In genomic region chrX:67347145-67347544, GRCh38 we compare ENCODE assay signal across 27 cellular contexts.
"Had no signal": no experiment of that assay in that cellular context is flagged by ENCODE, and none has a peak within 500 bp of the region (broad histone marks: within the 10 kb centered on the region; RNA-seq: fewer than 3 reads in every experiment).

No MANE protein-coding gene starts in this region.

- H2AFZ ChIP-seq: hepatocyte had no signal

- H3K4me3 ChIP-seq: colonic mucosa, esophagus squamous epithelium, gastrocnemius medialis, heart right ventricle, hepatocyte, left ventricle myocardium inferior, lower lobe of right lung, mucosa of descending colon had no signal

- H3K79me2 ChIP-seq: hepatocyte had no signal

- H3K27ac ChIP-seq: colonic mucosa, epithelial cell of prostate, esophagus squamous epithelium, gastrocnemius medialis, heart right ventricle, hepatocyte, left ventricle myocardium inferior, lower lobe of right lung had no signal

- ATAC-seq: effector memory CD8-positive, alpha-beta T cell; esophagus mucosa; gastrocnemius medialis; heart right ventricle; left cardiac atrium; mucosa of descending colon; naive thymus-derived CD8-positive, alpha-beta T cell had no signal

- DNase-seq: colonic mucosa; cortex of kidney; effector CD8-positive, alpha-beta T cell; effector memory CD8-positive, alpha-beta T cell; endodermal cell; erythroblast; esophagus squamous epithelium; foreskin fibroblast; foreskin melanocyte; gastrocnemius medialis; glutamatergic neuron; head of caudate nucleus; heart right ventricle; hypothalamus; left cardiac atrium; left ventricle myocardium inferior; lower lobe of right lung; mesenchymal stem cell; mucosa of descending colon; naive B cell; naive thymus-derived CD8-positive, alpha-beta T cell had no signal

- H3K4me1 ChIP-seq: colonic mucosa, esophagus squamous epithelium, gastrocnemius medialis, heart right ventricle, left ventricle myocardium inferior, lower lobe of right lung had no signal

- H3K27me3 ChIP-seq: colonic mucosa, esophagus squamous epithelium, gastrocnemius medialis, hepatocyte had no signal

- H3K36me3 ChIP-seq: colonic mucosa, esophagus squamous epithelium, gastrocnemius medialis, heart right ventricle, left ventricle myocardium inferior, lower lobe of right lung had no signal

- H3K4me2 ChIP-seq: hepatocyte had no signal

- H3K9me3 ChIP-seq: colonic mucosa, esophagus squamous epithelium, gastrocnemius medialis, heart right ventricle, left ventricle myocardium inferior, lower lobe of right lung, mucosa of descending colon had no signal

- FAIRE-seq: endometrium, islet of Langerhans, keratinocyte had no signal
